Comparison of ENCODE assay signal across 8 cellular contexts in genomic region chr11:64244966-64245365, GRCh38. TPM values are rescaled to one million over a fixed set of nuclear protein-coding genes. Genes with fewer than 3 reads are reported as not detected.
DNase-seq lines count a peak whose midpoint lies in the region; ATAC-seq and TF ChIP-seq lines count a peak whose summit lies in the region.

No MANE protein-coding gene starts in this region.

- peaks cover 66% of the 10 kb centered on the region for H3K4me1 ChIP-seq in left ventricle myocardium inferior
- H3K4me1 ChIP-seq in mesendoderm (ENCODE audit: control insufficient read depth, low read depth, low read length): peaks cover 18% of the 10 kb centered on the region

- H4K8ac ChIP-seq in mesendoderm (ENCODE audit: low read depth, low read length): no peak overlapping the region

- TF ChIP-seq CTCF in left ventricle myocardium inferior (IDR thresholded peaks at IDR 0.05; ENCODE audit: borderline replicate concordance): no peak
- no peak for TF ChIP-seq CTCF in brain microvascular endothelial cell (IDR thresholded peaks at IDR 0.05; ENCODE audit: low read depth, low read length, missing control alignments)

- peak overlapping the region; percentile 35 for H3K4me2 ChIP-seq in mesendoderm (ENCODE audit: low read length)

- H4K5ac ChIP-seq in mesendoderm (ENCODE audit: low read length): no peak overlapping the region

- H3K4me3 ChIP-seq in left ventricle myocardium inferior: peak overlapping the region; percentile 88
- H3K4me3 ChIP-seq in brain microvascular endothelial cell (ENCODE audit: low read depth, low read length): peak overlapping the region; percentile 97
- H3K4me3 ChIP-seq in mesendoderm (ENCODE audit: low read length): no peak overlapping the region

- H3K27me3 ChIP-seq in left ventricle myocardium inferior (ENCODE audit: low read depth) (no peaks in the 10 kb centered on the region), brain microvascular endothelial cell (replicated peaks) (no peaks in the 10 kb centered on the region), mesendoderm (ENCODE audit: insufficient read depth, low read length, poor library complexity) (no peaks in the 10 kb centered on the region)

- H3K18ac ChIP-seq in mesendoderm (ENCODE audit: low read length): no peak overlapping the region

- H3K4ac ChIP-seq in mesendoderm (ENCODE audit: low read depth, low read length): no peak overlapping the region

- no peaks in the 10 kb centered on the region for H3K9me3 ChIP-seq in left ventricle myocardium inferior (replicated peaks)

- no peak overlapping the region for H2BK5ac ChIP-seq in mesendoderm (ENCODE audit: low read length)

- peaks cover 23% of the 10 kb centered on the region for H3K79me2 ChIP-seq in mesendoderm (ENCODE audit: control insufficient read depth, insufficient read depth, low read length)

- ATAC-seq in left ventricle myocardium superior: no peak
- ATAC-seq in HG02885 (IDR thresholded peaks at IDR 0.05; ENCODE audit: poor library complexity, unreplicated experiment): no peak

- H3K79me1 ChIP-seq in mesendoderm (ENCODE audit: low read length): peaks cover 7% of the 10 kb centered on the region

- DNase-seq in left ventricle myocardium inferior: no peak
- no peak for DNase-seq in left ventricle myocardium superior
- DNase-seq in brain microvascular endothelial cell: no peak
- no peak for DNase-seq in mesendoderm
- DNase-seq in anterior cingulate cortex (lab: John Stamatoyannopoulos, UW): no peak
- DNase-seq in nucleus accumbens (lab: John Stamatoyannopoulos, UW): no peak
- no peak for DNase-seq in cerebellar nuclear complex (lab: John Stamatoyannopoulos, UW)

- H3K27ac ChIP-seq in left ventricle myocardium inferior (replicated peaks): peak overlapping the region; percentile 97
- peak overlapping the region; percentile 73 for H3K27ac ChIP-seq in brain microvascular endothelial cell
- no peak overlapping the region for H3K27ac ChIP-seq in mesendoderm (ENCODE audit: low read depth, low read length)

- no peak overlapping the region for H2BK120ac ChIP-seq in mesendoderm (ENCODE audit: low read depth, low read length)

- in situ Hi-C loops in brain microvascular endothelial cell (cut with HindIII; ENCODE audit: low pct_ligation_motif_present, low sequenced_read_pairs): no loop called here

- no CpG with 5 or more reads among the region's 6 CpGs for WGBS in mesendoderm (ENCODE audit: extremely low coverage, insufficient coverage, low lambda C conversion rate)

- peak overlapping the region; percentile 98 for H3K56ac ChIP-seq in mesendoderm (ENCODE audit: low read length)

- H3K36me3 ChIP-seq in left ventricle myocardium inferior (peaks cover 14% of the 10 kb centered on the region), brain microvascular endothelial cell (replicated peaks) (peaks cover 11% of the 10 kb centered on the region), mesendoderm (ENCODE audit: control insufficient read depth, insufficient read depth, low read length) (peaks cover 1% of the 10 kb centered on the region)

- intact Hi-C loops in left ventricle myocardium inferior (cut with micrococcal nuclease): no loop called here
- intact Hi-C loops in left ventricle myocardium superior (cut with micrococcal nuclease): no loop called here

- H2BK15ac ChIP-seq in mesendoderm (replicated peaks; ENCODE audit: low read depth): no peak overlapping the region

- peak overlapping the region; percentile 95 for H3K9ac ChIP-seq in mesendoderm (ENCODE audit: low read length)

- no peak overlapping the region for H2AK5ac ChIP-seq in mesendoderm (ENCODE audit: low read length)

- no peak overlapping the region for H3K23ac ChIP-seq in mesendoderm (ENCODE audit: low read length)

RNA-seq across cellular contexts. Expression of gene PPP1R14B, which starts 1.8 kb away (rescaled TPM):
- total RNA-seq in left ventricle myocardium inferior (102 TPM), left ventricle myocardium superior (132 TPM)
- polyA plus RNA-seq in mesendoderm (2013, experiment 1 of 2): 546 TPM
- 550 TPM for polyA plus RNA-seq in mesendoderm (2013, experiment 2 of 2)

RNA-seq across cellular contexts. Expression of gene FKBP2, which starts 4.1 kb away (rescaled TPM):
- total RNA-seq in left ventricle myocardium inferior (45.5 TPM), left ventricle myocardium superior (50.0 TPM)
- polyA plus RNA-seq in mesendoderm (2013, experiment 1 of 2): 47.8 TPM
- polyA plus RNA-seq in mesendoderm (2013, experiment 2 of 2): 45.9 TPM

RNA-seq across cellular contexts. Expression of gene PLCB3, which starts 6.4 kb away (rescaled TPM):
- total RNA-seq in left ventricle myocardium inferior: 10.0 TPM
- total RNA-seq in left ventricle myocardium superior: 12.0 TPM
- polyA plus RNA-seq in mesendoderm (2013, experiment 1 of 2): 39.7 TPM
- polyA plus RNA-seq in mesendoderm (2013, experiment 2 of 2): 40.7 TPM

RNA-seq across cellular contexts. Expression of gene VEGFB, which starts 10.6 kb away (rescaled TPM):
- total RNA-seq in left ventricle myocardium inferior (272 TPM), left ventricle myocardium superior (305 TPM)
- 14.3 TPM for polyA plus RNA-seq in mesendoderm (2013, experiment 1 of 2)
- 15.5 TPM for polyA plus RNA-seq in mesendoderm (2013, experiment 2 of 2)

RNA-seq across cellular contexts. Expression of gene DNAJC4, which starts 14.6 kb away (rescaled TPM):
- total RNA-seq in left ventricle myocardium inferior: 59.9 TPM
- 59.1 TPM for total RNA-seq in left ventricle myocardium superior
- polyA plus RNA-seq in mesendoderm (2013, experiment 1 of 2): 10.4 TPM
- polyA plus RNA-seq in mesendoderm (2013, experiment 2 of 2): 11.5 TPM
